ENCODE assay signal across 10 cellular contexts in the genomic region with DNA sequence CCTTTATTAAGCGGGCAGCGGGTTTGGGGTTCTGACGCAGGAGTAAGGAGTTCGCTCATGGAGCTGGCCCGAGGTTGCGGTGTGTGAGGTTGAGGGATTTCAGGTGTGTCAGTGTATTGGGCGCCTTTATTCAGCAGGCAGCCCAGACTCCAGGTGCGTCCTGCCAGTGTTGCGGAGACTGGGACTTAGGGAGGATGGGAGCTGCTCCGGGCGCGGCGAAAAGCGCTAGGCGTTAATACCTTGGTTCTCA. TPM values are rescaled to one million over a fixed set of nuclear protein-coding genes. Genes with fewer than 3 reads are reported as not detected.
A peak's percentile ranks its signal among the peaks of the same experiment; 100 is the strongest.
DNase-seq lines count a peak whose midpoint lies in the region; ATAC-seq and TF ChIP-seq lines count a peak whose summit lies in the region.
"Had no signal": no experiment of that assay in that cellular context is flagged by ENCODE, and none has a peak within 500 bp of the region (broad histone marks: within the 10 kb centered on the region; RNA-seq: fewer than 3 reads in every experiment).

No MANE protein-coding gene starts in this region.

- H3K27me3 ChIP-seq in esophagus squamous epithelium (no peaks in the 10 kb centered on the region), psoas muscle (ENCODE audit: insufficient read depth in 3 of 3, low read length in 2 of 3) (no peaks in the 10 kb centered on the region)

- WGBS in esophagus squamous epithelium, 2 donors = 3% methylated on average over 5 of the region's 15 CpGs; no CpG with 5 or more reads in 1 of the 2 donors
- WGBS in psoas muscle, 3 donors = 18 to 21% (median 19%) methylated on average over 15 of the region's 15 CpGs

- TF ChIP-seq CTCF in RWPE1 (conservative IDR thresholded peaks at IDR 0.05; ENCODE audit: low read depth) = no peak
- TF ChIP-seq CTCF in esophagus squamous epithelium (IDR thresholded peaks at IDR 0.05) = no peak
- no peak for TF ChIP-seq CTCF in psoas muscle (IDR thresholded peaks at IDR 0.05)
- TF ChIP-seq CTCF in omental fat pad (IDR thresholded peaks at IDR 0.05) = no peak

- in situ Hi-C loops in ACHN (cut with HindIII; ENCODE audit: low pct_ligation_motif_present, low pct_unique_long_range_greater_than_20kb, low sequenced_read_pairs) = no loop called here

- DNase-seq in RWPE1 (ENCODE audit: low spot score) (no peak), esophagus squamous epithelium (lab: John Stamatoyannopoulos, UW) (no peak), psoas muscle (no peak), ACHN (no peak), omental fat pad (ENCODE audit: low spot score) (no peak), HT-29 (ENCODE audit: low spot score) (no peak)

- H3K9me3 ChIP-seq in esophagus squamous epithelium (no peaks in the 10 kb centered on the region), psoas muscle (no peaks in the 10 kb centered on the region)

- no peak for ATAC-seq in psoas muscle
- ATAC-seq in omental fat pad (ENCODE audit: low FRiP score) = no peak
- no peak for ATAC-seq in HG03521 (IDR thresholded peaks at IDR 0.05; ENCODE audit: unreplicated experiment)

- POLR2A ChIA-PET in RWPE1 (lab: Yijun Ruan, JAX; ENCODE audit: low non-redundant PET) = interaction anchor here (0.5 kb wide), 1 partner anchor 11 kb away, joined by 3 read pairs; no protein-coding TSS in a partner anchor

- peak overlapping the region; percentile 90 for H3K4me3 ChIP-seq in GM08714 (ENCODE audit: low read length)
- peak overlapping the region; percentile 82 to 94 (median 86) for H3K4me3 ChIP-seq in esophagus squamous epithelium
- peak overlapping the region; percentile 97 for H3K4me3 ChIP-seq in psoas muscle

- peaks cover 25 to 45% (median 41%) of the 10 kb centered on the region in 3 donors for H3K36me3 ChIP-seq in esophagus squamous epithelium
- peaks cover 5 to 43% of the 10 kb centered on the region in 2 donors for H3K36me3 ChIP-seq in psoas muscle (ENCODE audit: insufficient read depth in 1 of 2, low read depth in 1 of 2)

- TF ChIP-seq POLR2A in esophagus squamous epithelium (IDR thresholded peaks at IDR 0.05) = no peak

- intact Hi-C loops in esophagus squamous epithelium (cut with DNase I) = loop anchor here (2.0 kb wide), 1 partner anchor 28 kb away; no protein-coding TSS in a partner anchor
- intact Hi-C loops in psoas muscle (cut with DNase I) = loop anchor here in 1 of 2 donors (2.0 kb wide), 1 partner anchor 28 kb away; no protein-coding TSS in a partner anchor

- CTCF ChIA-PET in RWPE1 (lab: Yijun Ruan, JAX) = interaction anchor here (0.6 kb wide), 1 partner anchor 36 kb away, joined by 4 read pairs; no protein-coding TSS in a partner anchor

- H3K27ac ChIP-seq in RWPE1 (peak overlapping the region; percentile 94), esophagus squamous epithelium (peak overlapping the region; percentile 93 to 97 (median 94)), psoas muscle (peak overlapping the region; percentile 91)

- H3K4me1 ChIP-seq in esophagus squamous epithelium (peaks cover 21 to 68% (median 28%) of the 10 kb centered on the region in 3 donors), psoas muscle (peaks cover 15% of the 10 kb centered on the region)

RNA-seq across cellular contexts. Expression of a gene that starts 0.8 kb away (rescaled TPM):
- total RNA-seq in esophagus squamous epithelium (1,000 to 10,000 TPM in 2 of 4 donors, 100 to 1,000 TPM in 2; 572 to 1,565 (median 1,059) TPM), psoas muscle (100 to 1,000 TPM; 440 to 572 (median 473) TPM), omental fat pad (100 to 1,000 TPM; 663 to 804 (median 703) TPM)
- 100 to 1,000 TPM; 647 to 814 (median 648) TPM for polyA plus RNA-seq in psoas muscle
- total RNA-seq in HT-29 (2014; rRNA removed; shearing (Covaris generic)) = 1,326 and 1,347 TPM in 2 replicates

RNA-seq across cellular contexts. Expression of a gene that starts 10.1 kb away (rescaled TPM):
- total RNA-seq in esophagus squamous epithelium = 1 to 10 TPM; 1.9 to 9.4 (median 8.3) TPM
- total RNA-seq in psoas muscle = 1 to 10 TPM; 4.5 to 6.2 (median 4.6) TPM
- polyA plus RNA-seq in psoas muscle = 10 to 100 TPM in 2 of 3 donors, 1 to 10 TPM in 1; 4.7 to 15.6 (median 11.7) TPM
- 1 to 10 TPM; 4.3 to 9.5 (median 7.8) TPM for total RNA-seq in omental fat pad
- 2.1 and 4.1 TPM in 2 replicates for total RNA-seq in HT-29 (2014; rRNA removed; shearing (Covaris generic))

RNA-seq across cellular contexts. Expression of a gene that starts 10.6 kb away (rescaled TPM):
- 10 to 100 TPM; 34.0 to 76.3 (median 48.8) TPM for total RNA-seq in esophagus squamous epithelium
- total RNA-seq in psoas muscle = 100 to 1,000 TPM; 103 to 133 (median 119) TPM
- 100 to 1,000 TPM; 138 to 245 (median 234) TPM for polyA plus RNA-seq in psoas muscle
- 10 to 100 TPM; 24.4 to 54.6 (median 40.5) TPM for total RNA-seq in omental fat pad
- total RNA-seq in HT-29 (2014; rRNA removed; shearing (Covaris generic)) = 222 and 223 TPM in 2 replicates

RNA-seq across cellular contexts. Expression of a gene that starts 29.1 kb away (rescaled TPM):
- total RNA-seq in esophagus squamous epithelium = 10 to 100 TPM; 38.0 to 68.5 (median 51.2) TPM
- 10 to 100 TPM; 61.0 to 97.1 (median 73.8) TPM for total RNA-seq in psoas muscle
- polyA plus RNA-seq in psoas muscle = 100 to 1,000 TPM in 1 of 3 donors, 10 to 100 TPM in 2; 58.6 to 127 (median 83.3) TPM
- 10 to 100 TPM; 49.8 to 75.9 (median 54.0) TPM for total RNA-seq in omental fat pad
- total RNA-seq in HT-29 (2014; rRNA removed; shearing (Covaris generic)) = 92.1 and 95.2 TPM in 2 replicates

RNA-seq across cellular contexts. Expression of a gene that starts 29.6 kb away (rescaled TPM):
- total RNA-seq in esophagus squamous epithelium = under 1 TPM in 1 of 4 donors, not detected in 3; 0.19 TPM
- not detected for total RNA-seq in psoas muscle
- polyA plus RNA-seq in psoas muscle = not detected
- not detected for total RNA-seq in omental fat pad
- total RNA-seq in HT-29 (2014; rRNA removed; shearing (Covaris generic)) = not detected in 2 replicates
- total RNA-seq: LHCN-M2, posterior vena cava had no signal
